ENCODE assay signal across 10 cellular contexts in the genomic region with DNA sequence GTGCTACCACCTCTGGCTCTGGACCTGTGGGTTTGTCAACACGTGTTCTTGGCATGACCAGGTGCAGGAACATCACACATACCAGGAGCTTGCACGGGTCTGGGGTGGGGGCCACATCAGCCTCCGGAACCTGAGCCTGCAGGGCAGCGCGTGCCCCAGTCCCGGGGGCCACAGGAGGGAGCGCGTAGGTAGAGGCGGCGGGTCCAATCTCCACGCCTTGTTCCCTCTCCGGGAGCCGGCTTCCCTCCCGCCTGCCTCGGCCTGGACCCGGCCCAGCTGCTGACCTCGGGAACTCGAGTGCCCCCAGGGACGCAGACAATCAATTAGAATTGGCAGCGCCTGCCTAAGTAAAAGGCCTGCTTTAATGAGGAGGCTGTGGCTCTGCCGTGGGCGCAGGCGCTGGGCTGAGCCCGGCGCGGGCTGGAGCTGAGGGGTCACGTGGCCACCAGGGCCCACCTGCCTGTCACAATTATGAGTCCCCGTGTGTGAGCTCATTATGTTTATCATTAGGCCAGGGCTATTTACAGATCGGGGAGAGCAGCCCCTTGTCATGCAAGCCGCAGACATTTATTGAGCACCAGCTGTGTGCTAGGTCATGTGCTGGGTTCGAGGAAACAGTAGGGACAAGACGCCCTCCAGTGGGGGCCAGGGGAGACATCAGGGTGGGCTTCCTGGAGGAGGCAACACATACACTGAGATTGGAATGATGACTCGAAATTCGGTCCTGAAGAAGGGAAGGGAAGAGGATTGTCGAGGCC. TPM values are rescaled to one million over a fixed set of nuclear protein-coding genes. Genes with fewer than 3 reads are reported as not detected.
DNase-seq lines count a peak whose midpoint lies in the region; ATAC-seq and TF ChIP-seq lines count a peak whose summit lies in the region.
"Had no signal": no experiment of that assay in that cellular context is flagged by ENCODE, and none has a peak within 500 bp of the region (broad histone marks: within the 10 kb centered on the region; RNA-seq: fewer than 3 reads in every experiment).

No MANE protein-coding gene starts in this region.

- H3K36me3 ChIP-seq in HUES6 (ENCODE audit: control insufficient read depth, insufficient read depth, low read length) (no peaks in the 10 kb centered on the region), cardiac muscle cell (no peaks in the 10 kb centered on the region), colonic mucosa (no peaks in the 10 kb centered on the region)
- H3K36me3 ChIP-seq: gastrocnemius medialis had no signal

- peak overlapping the region; percentile 38 for H3K4me3 ChIP-seq in HUES6 (ENCODE audit: low read depth, low read length)
- no peak overlapping the region for H3K4me3 ChIP-seq in cardiac muscle cell
- no peak overlapping the region for H3K4me3 ChIP-seq in colonic mucosa

- H3K27ac ChIP-seq in HUES6 (ENCODE audit: low read depth, low read length), result no peak overlapping the region
- no peak overlapping the region for H3K27ac ChIP-seq in cardiac muscle cell
- H3K27ac ChIP-seq in colonic mucosa, result no peak overlapping the region
- H3K27ac ChIP-seq: gastrocnemius medialis had no signal

- H3K4me1 ChIP-seq in HUES6 (ENCODE audit: control insufficient read depth, insufficient read depth, low read length), result peaks cover 11% of the 10 kb centered on the region
- H3K4me1 ChIP-seq in cardiac muscle cell (ENCODE audit: low read depth), result peaks cover 6% of the 10 kb centered on the region
- no peaks in the 10 kb centered on the region for H3K4me1 ChIP-seq in colonic mucosa

- peak; percentile 67 for DNase-seq in NCI-H748 treated with DMSO at 0.1 percent for 48 hours (lab: John Stamatoyannopoulos, UW)
- peak; percentile 62 to 65 for DNase-seq in cardiac muscle cell (ENCODE audit: low read depth in 1 of 2, low spot score in 1 of 2)
- DNase-seq in retina, result peak; percentile 92
- DNase-seq in colonic mucosa, result no peak
- DNase-seq in activated naive CD4-positive, alpha-beta T cell treated with anti-CD3 and anti-CD28 coated beads, Interleukin-2, amount 50 U/mL, for 16 hours, result no peak
- DNase-seq: activated effector memory CD4-positive, alpha-beta T cell treated with anti-CD3 and anti-CD28 coated beads, Interleukin-2, amount 50 U/mL, for 16 hours; gastrocnemius medialis had no signal

- H3K9me3 ChIP-seq in HUES6 (ENCODE audit: control insufficient read depth, insufficient read depth, low read depth, low read length), result no peaks in the 10 kb centered on the region
- H3K9me3 ChIP-seq in cardiac muscle cell (ENCODE audit: low read depth), result no peaks in the 10 kb centered on the region
- H3K9me3 ChIP-seq in colonic mucosa, result no peaks in the 10 kb centered on the region
- H3K9me3 ChIP-seq: gastrocnemius medialis had no signal

- H3K27me3 ChIP-seq in HUES6 (ENCODE audit: control insufficient read depth, insufficient read depth, low read length) (no peaks in the 10 kb centered on the region), cardiac muscle cell (no peaks in the 10 kb centered on the region), colonic mucosa (no peaks in the 10 kb centered on the region)

- ATAC-seq in HG03175 (IDR thresholded peaks at IDR 0.05; ENCODE audit: unreplicated experiment), result no peak
- no peak for ATAC-seq in GM21447 (IDR thresholded peaks at IDR 0.05; ENCODE audit: unreplicated experiment)

- no peak for TF ChIP-seq CTCF in cardiac muscle cell (IDR thresholded peaks at IDR 0.05; ENCODE audit: low read depth, low read length)
- no peak for TF ChIP-seq CTCF in colonic mucosa (IDR thresholded peaks at IDR 0.05)

- intact Hi-C loops in colonic mucosa (cut with DNase I), result no loop called here

- H3K9ac ChIP-seq in HUES6 (ENCODE audit: low read length), result peak overlapping the region; percentile 41
- H3K9ac ChIP-seq in colonic mucosa (ENCODE audit: low read depth in 2 of 2, low read length in 2 of 2), result no peak overlapping the region

RNA-seq across cellular contexts. Expression of a gene that starts 32.2 kb away (rescaled TPM):
- total RNA-seq in cardiac muscle cell (2.2 and 18.1 TPM in 2 replicates), colonic mucosa (10 to 100 TPM; 14.2 to 24.1 TPM)
- 5.1 and 18.7 TPM in 2 replicates for polyA plus RNA-seq in cardiac muscle cell

RNA-seq across cellular contexts. Expression of a gene that starts 47.6 kb away (rescaled TPM):
- total RNA-seq in cardiac muscle cell (74.8 and 130 TPM in 2 replicates), colonic mucosa (1 to 10 TPM; 1.3 to 5.6 TPM)
- polyA plus RNA-seq in cardiac muscle cell, result 10.5 and 23.0 TPM in 2 replicates

Comparison
In these comparisons a context has a peak if more than half of its experiments do, and no peak if none do; other contexts are left out.
1. DNase-seq: peak in NCI-H748 treated with DMSO at 0.1 percent for 48 hours (single experiment), cardiac muscle cell (2 of 2) and retina (single experiment); none in colonic mucosa (single experiment) and activated naive CD4-positive, alpha-beta T cell treated with anti-CD3 and anti-CD28 coated beads, Interleukin-2, amount 50 U/mL, for 16 hours (single experiment).
2. RNA of a gene that starts 47.6 kb away (total RNA-seq): 74.8 to 130 TPM in cardiac muscle cell; 1.3 to 5.6 TPM in colonic mucosa; every median in the first group is over 10 times any median in the second.